25 cellular contexts compared by ENCODE assay signal in the genomic region with DNA sequence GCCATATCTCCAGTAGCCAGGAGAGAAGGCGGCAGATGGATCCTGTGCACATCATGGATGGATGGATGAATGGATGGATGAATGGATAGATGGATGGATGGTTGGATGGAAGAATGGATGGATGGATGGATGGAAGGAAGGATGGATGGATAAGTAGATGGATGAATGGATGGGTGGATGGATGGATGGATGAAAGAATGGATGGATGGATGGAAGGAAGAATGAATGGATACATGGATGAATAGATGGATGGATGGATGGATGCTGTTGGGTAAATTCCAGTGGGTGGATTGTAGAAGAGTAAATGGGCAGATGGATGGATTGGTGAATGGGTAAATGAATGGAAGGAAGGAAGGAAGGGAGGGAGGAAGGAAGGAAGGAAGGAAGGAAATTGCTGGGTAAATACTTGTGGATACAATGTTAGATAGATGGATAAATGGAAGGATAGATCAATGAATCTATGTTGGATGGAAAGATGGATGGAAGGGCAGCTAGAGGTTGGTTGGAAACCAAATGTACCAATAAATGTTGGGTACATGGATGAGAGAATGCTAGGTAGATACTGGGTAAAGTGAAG. TPM values are rescaled to one million over a fixed set of nuclear protein-coding genes. Genes with fewer than 3 reads are reported as not detected.
"Had no signal": no experiment of that assay in that cellular context is flagged by ENCODE, and none has a peak within 500 bp of the region (broad histone marks: within the 10 kb centered on the region; RNA-seq: fewer than 3 reads in every experiment).

No MANE protein-coding gene starts in this region.

- H2AFZ ChIP-seq: hepatocyte had no signal

- H3K4me3 ChIP-seq: heart right ventricle, hepatocyte, left ventricle myocardium inferior, lung, ovary, right atrium auricular region, skin epidermis, suprapubic skin, transverse colon, upper lobe of left lung, uterus had no signal

- H3K9me3 ChIP-seq: left ventricle myocardium inferior, ovary, suprapubic skin, transverse colon, uterus had no signal

- H3K27me3 ChIP-seq: heart right ventricle, hepatocyte, ovary, right atrium auricular region, suprapubic skin, transverse colon, upper lobe of left lung, uterus had no signal

- ATAC-seq: heart right ventricle; naive thymus-derived CD4-positive, alpha-beta T cell; natural killer cell treated with Interleukin-12 subunit alpha and Interleukin-12 subunit beta and Interleukin-15 and Interleukin-18, amount 100 ng/mL, for 72 hours; sciatic nerve; stimulated activated effector memory CD8-positive, alpha-beta T cell treated with anti-CD3 and anti-CD28 coated beads, Interleukin-12 subunit alpha, Interleukin-12 subunit beta, amount 100 ng/mL, for 72 hours had no signal

- H3K27ac ChIP-seq: heart right ventricle, hepatocyte, left ventricle myocardium inferior, ovary, right atrium auricular region, skin epidermis, suprapubic skin, transverse colon, upper lobe of left lung had no signal

- H3K9me3 Mint-ChIP-seq: natural killer cell treated with Interleukin-12 subunit alpha and Interleukin-12 subunit beta and Interleukin-15 and Interleukin-18, amount 100 ng/mL, for 72 hours had no signal

- H3K27ac Mint-ChIP-seq: mesothelial cell of epicardium; naive thymus-derived CD4-positive, alpha-beta T cell; natural killer cell treated with Interleukin-12 subunit alpha and Interleukin-12 subunit beta and Interleukin-15 and Interleukin-18, amount 100 ng/mL, for 72 hours; progenitor cell of endocrine pancreas; stimulated activated effector memory CD8-positive, alpha-beta T cell treated with anti-CD3 and anti-CD28 coated beads, Interleukin-12 subunit alpha, Interleukin-12 subunit beta, amount 100 ng/mL, for 72 hours; stimulated activated naive CD8-positive, alpha-beta T cell treated with anti-CD3 and anti-CD28 coated beads, Interleukin-15, Interleukin-2, amounts not matched to agents 100 ng/mL and 50 ng/mL, for 24 hours had no signal

- H3K36me3 ChIP-seq: ovary, suprapubic skin, transverse colon, upper lobe of left lung, uterus had no signal

- DNase-seq: heart right ventricle; islet precursor cell; left ventricle myocardium inferior; mesendoderm; ovary; stimulated activated CD4-positive, alpha-beta T cell treated with anti-CD3 and anti-CD28 coated beads, Interleukin-12 subunit alpha, Interleukin-12 subunit beta, amount 100 ng/mL, for 4 hours; stimulated activated CD4-positive, alpha-beta T cell treated with anti-CD3 and anti-CD28 coated beads, Interleukin-15, amount 100 ng/mL, for 24 hours; stimulated activated CD4-positive, alpha-beta T cell treated with anti-CD3 and anti-CD28 coated beads, Interleukin-2, amount 100 ng/mL, for 24 hours; stimulated activated CD4-positive, alpha-beta T cell treated with anti-CD3 and anti-CD28 coated beads, Interleukin-4, amount 100 ng/mL, for 24 hours; stimulated activated naive CD4-positive, alpha-beta T cell; transverse colon; upper lobe of left lung; uterus had no signal

- H3K4me2 ChIP-seq: hepatocyte had no signal

RNA-seq across cellular contexts. Expression of gene PTGIS, which starts 19.5 kb away (rescaled TPM):
- polyA plus RNA-seq: naive thymus-derived CD4-positive, alpha-beta T cell had no signal
